Comparison of ENCODE assay signal across 9 cellular contexts in the genomic region with DNA sequence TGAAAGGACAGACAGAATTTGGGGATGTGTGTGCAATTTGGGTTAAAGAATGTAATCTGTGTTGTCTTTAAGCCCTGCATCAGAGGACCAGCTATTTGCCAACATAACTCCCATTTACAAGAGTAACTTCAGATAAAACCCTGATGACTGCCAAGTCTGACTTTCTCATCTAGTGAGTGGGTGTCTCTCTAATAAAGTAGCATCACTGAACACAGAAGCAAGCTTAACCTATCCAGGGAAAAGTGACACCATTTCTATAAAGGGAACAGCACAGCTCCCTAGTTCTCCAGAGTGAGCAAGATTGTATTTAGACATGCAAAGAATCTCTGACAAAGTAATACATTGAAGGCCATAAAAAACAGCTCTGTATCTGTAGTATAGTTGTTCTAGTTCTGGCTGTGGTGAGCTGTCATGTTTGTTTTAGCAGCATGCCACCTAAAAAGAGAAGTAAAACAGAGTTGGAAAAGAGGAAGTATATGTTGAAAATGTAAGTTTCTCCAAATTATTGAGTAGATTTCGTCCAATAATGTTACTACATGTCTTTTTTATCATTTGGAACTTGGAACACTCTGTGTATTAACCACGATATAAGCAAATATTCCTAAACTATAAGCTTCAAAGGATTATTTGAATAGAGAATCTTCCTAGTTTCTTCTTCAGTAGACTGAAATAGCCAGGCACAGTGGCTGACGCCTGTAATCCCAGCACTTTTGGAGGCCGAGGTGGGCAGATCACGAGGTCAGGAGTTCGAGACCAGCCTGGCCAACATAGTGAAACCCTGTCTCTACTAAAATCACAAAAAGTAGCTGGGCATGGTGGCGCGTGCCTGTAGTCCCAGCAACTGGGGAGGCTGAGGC. TPM values are rescaled to one million over a fixed set of nuclear protein-coding genes. Genes with fewer than 3 reads are reported as not detected.
DNase-seq lines count a peak whose midpoint lies in the region; ATAC-seq and TF ChIP-seq lines count a peak whose summit lies in the region.
"Had no signal": no experiment of that assay in that cellular context is flagged by ENCODE, and none has a peak within 500 bp of the region (broad histone marks: within the 10 kb centered on the region; RNA-seq: fewer than 3 reads in every experiment).

No MANE protein-coding gene starts in this region.

- ATAC-seq in GM21529 (IDR thresholded peaks at IDR 0.05; ENCODE audit: unreplicated experiment) (peak; percentile 67), right cardiac atrium (peak; percentile 52 to 80), GM21619 (IDR thresholded peaks at IDR 0.05; ENCODE audit: unreplicated experiment) (no peak)

- H3K36me3 Mint-ChIP-seq in type B pancreatic cell = no peaks in the 10 kb centered on the region

- H3K4me2 ChIP-seq in OCI-LY7 (ENCODE audit: low read length) = peak overlapping the region; percentile 44

- H3K9me2 ChIP-seq in OCI-LY7 (ENCODE audit: insufficient read depth, low read length) = no peaks in the 10 kb centered on the region

- no peak overlapping the region for H3K4me3 Mint-ChIP-seq in type B pancreatic cell

- H3K4me3 ChIP-seq in AG09309 (ENCODE audit: control insufficient read depth, low read depth, low read length) (no peak overlapping the region), OCI-LY7 (ENCODE audit: low read depth, low read length, poor library complexity, severe bottlenecking) (peak overlapping the region; percentile 1), right cardiac atrium (ENCODE audit: low read length) (no peak overlapping the region)

- intact Hi-C loops in OCI-LY7 (cut with micrococcal nuclease; ENCODE audit: unreplicated experiment) = no loop called here
- intact Hi-C loops in right cardiac atrium (cut with DNase I) = no loop called here

- POLR2A ChIA-PET in OCI-LY7 (lab: Charles Lee) = interaction anchor here (0.5 to 1.9 kb wide), 6 partner anchors 8 to 174 kb away, joined by 3 to 7 read pairs (median 6); no protein-coding TSS in a partner anchor

- DNase-seq in AG09309 (ENCODE audit: low read depth) = peak; percentile 80
- DNase-seq in OCI-LY7 (ENCODE audit: low spot score) = peak; percentile 67
- DNase-seq in right cardiac atrium = no peak
- no peak for DNase-seq in type B pancreatic cell (ENCODE audit: extremely low spot score, unreplicated experiment)
- no peak for DNase-seq in stimulated activated naive CD4-positive, alpha-beta T cell treated with Interleukin-2 at 50 U/mL for 16 hours (lab: John Stamatoyannopoulos, UW)
- no peak for DNase-seq in DMS79 treated with DMSO at 0.1 percent for 48 hours (lab: John Stamatoyannopoulos, UW)
- DNase-seq: activated gamma-delta T cell treated with Interleukin-2 at 50 U/mL for 16 hours had no signal

- no peaks in the 10 kb centered on the region for H3K36me3 ChIP-seq in OCI-LY7 (ENCODE audit: insufficient read depth, low read length)

- H3K9me3 ChIP-seq in OCI-LY7 (ENCODE audit: low read length) (no peaks in the 10 kb centered on the region), right cardiac atrium (ENCODE audit: control insufficient read depth, low read length) (no peaks in the 10 kb centered on the region)

- H3K79me2 ChIP-seq in OCI-LY7 (ENCODE audit: insufficient read depth, low read depth, low read length) = no peaks in the 10 kb centered on the region

- H3K27me3 Mint-ChIP-seq in type B pancreatic cell = no peaks in the 10 kb centered on the region

- CTCF ChIA-PET in OCI-LY7 (lab: Charles Lee; ENCODE audit: unreplicated experiment) = interaction anchor here (1.1 kb wide), 1 partner anchor 10 kb away, joined by 4 read pairs; no protein-coding TSS in a partner anchor

- H2AFZ ChIP-seq in OCI-LY7 (ENCODE audit: low read length) = peak overlapping the region; percentile 55; the same call in 1 of the 2 replicates

- H3K27ac Mint-ChIP-seq in type B pancreatic cell = no peak overlapping the region

- no TSS peak for BruUV-seq in OCI-LY7 (replicated peaks; lab: Mats Ljungman, UMichigan)

- no peaks in the 10 kb centered on the region for H4K20me1 ChIP-seq in OCI-LY7 (ENCODE audit: insufficient read depth, low read length)

- WGBS in right cardiac atrium = 75% methylated on average over 8 of the region's 8 CpGs

- H3K4me1 Mint-ChIP-seq in type B pancreatic cell (ENCODE audit: unreplicated experiment) = peaks cover 11% of the 10 kb centered on the region

- H3K9me3 Mint-ChIP-seq in type B pancreatic cell = no peaks in the 10 kb centered on the region

- H3K4me1 ChIP-seq in OCI-LY7 (ENCODE audit: insufficient read depth, low read length, poor library complexity, severe bottlenecking) (peaks cover 38% of the 10 kb centered on the region), right cardiac atrium (ENCODE audit: control insufficient read depth, insufficient read depth, low read length) (no peaks in the 10 kb centered on the region)

- H3K27me3 ChIP-seq in right cardiac atrium (ENCODE audit: control insufficient read depth, insufficient read depth) = no peaks in the 10 kb centered on the region

- TF ChIP-seq CTCF in AG09309 (IDR thresholded peaks at IDR 0.05; ENCODE audit: control insufficient read depth, insufficient read depth, low read depth, low read length, missing control alignments) (no peak), OCI-LY7 (conservative IDR thresholded peaks at IDR 0.05; ENCODE audit: low read length) (no peak), type B pancreatic cell (conservative IDR thresholded peaks at IDR 0.05) (no peak)

- H3K27ac ChIP-seq in OCI-LY7 (ENCODE audit: low read depth, low read length, poor library complexity, severe bottlenecking) (peak overlapping the region; percentile 69), right cardiac atrium (ENCODE audit: low read length) (no peak overlapping the region)

RNA-seq across cellular contexts. Expression of a gene that starts 8.8 kb away (rescaled TPM):
- 27.4 and 31.4 TPM in 2 replicates for total RNA-seq in OCI-LY7 (2014; rRNA removed; shearing (Covaris generic))
- 24.7 and 35.8 TPM in 2 replicates for total RNA-seq in OCI-LY7 (2022)
- total RNA-seq in right cardiac atrium = 10 to 100 TPM; 22.5 to 72.5 (median 32.1) TPM
- polyA plus RNA-seq in right cardiac atrium = 44.2 TPM
- 41.5 and 74.2 TPM in 2 replicates for total RNA-seq in type B pancreatic cell (ENCODE audit: low replicate concordance)

Comparison
In these comparisons a context has a peak if more than half of its experiments do, and no peak if none do; other contexts are left out.
1. DNase-seq: peak in AG09309 (single experiment) and OCI-LY7 (single experiment); none in right cardiac atrium (0 of 3), type B pancreatic cell (single experiment), stimulated activated naive CD4-positive, alpha-beta T cell treated with Interleukin-2 at 50 U/mL for 16 hours (single experiment) and DMS79 treated with DMSO at 0.1 percent for 48 hours (single experiment).